In genomic region chr1:182141040-182141439, GRCh38 we compare ENCODE assay signal across 17 cellular contexts.
DNase-seq lines count a peak whose midpoint lies in the region; TF ChIP-seq lines count a peak whose summit lies in the region.
"Had no signal": no experiment of that assay in that cellular context is flagged by ENCODE, and none has a peak within 500 bp of the region (broad histone marks: within the 10 kb centered on the region; RNA-seq: fewer than 3 reads in every experiment).

No MANE protein-coding gene starts in this region.

- H3K27me3 ChIP-seq in PC-9 (ENCODE audit: insufficient read depth, low read depth): no peaks in the 10 kb centered on the region

- no peaks in the 10 kb centered on the region for H3K79me2 ChIP-seq in PC-9 (ENCODE audit: low read depth)

- no peaks in the 10 kb centered on the region for H3K9me2 ChIP-seq in PC-9 (ENCODE audit: insufficient read depth)

- H3K36me3 Mint-ChIP-seq in dendritic cell treated with granulocyte-macrophage colony-stimulating factor and Interleukin-4, amounts not matched to agents 40 ng/mL and 50 ng/mL, for 4 days (ENCODE audit: low read depth): no peaks in the 10 kb centered on the region
- no peaks in the 10 kb centered on the region for H3K36me3 Mint-ChIP-seq in activated T-cell treated with anti-CD3 and anti-CD28 coated beads, Interleukin-2, amount 50 U/mL, for 24 hours (ENCODE audit: low read depth)

- 0 out of 2 replicates have a peak overlapping the region, but pooled peaks have one; percentile 2 for H3K4me2 ChIP-seq in PC-9

- no peaks in the 10 kb centered on the region for H3K9me3 Mint-ChIP-seq in dendritic cell treated with granulocyte-macrophage colony-stimulating factor and Interleukin-4, amounts not matched to agents 40 ng/mL and 50 ng/mL, for 4 days
- no peaks in the 10 kb centered on the region for H3K9me3 Mint-ChIP-seq in activated T-cell treated with anti-CD3 and anti-CD28 coated beads, Interleukin-2, amount 50 U/mL, for 24 hours
- H3K9me3 Mint-ChIP-seq: CD4-positive, alpha-beta T cell; H9 had no signal

- DNase-seq in M059J (ENCODE audit: low read depth) (peak; percentile 5), PC-9 (peak; percentile 65 to 89), NCI-H226 (no peak), NCI-H345 (lab: John Stamatoyannopoulos, UW) (no peak)
- DNase-seq in activated T-cell treated with anti-CD3 and anti-CD28 coated beads, Interleukin-2, amount 50 U/mL, for 24 hours: no peak
- DNase-seq: ACHN; AML-193; Caco-2; CD4-positive, alpha-beta T cell; DMS153; DND-41; EL; H9; IMR-90 had no signal

- peaks cover 40% of the 10 kb centered on the region for H3K4me1 ChIP-seq in PC-9 (replicated peaks; ENCODE audit: insufficient read depth)

- no peak overlapping the region for H2AFZ ChIP-seq in PC-9

- no peaks in the 10 kb centered on the region for H3K27me3 Mint-ChIP-seq in dendritic cell treated with granulocyte-macrophage colony-stimulating factor and Interleukin-4, amounts not matched to agents 40 ng/mL and 50 ng/mL, for 4 days
- H3K27me3 Mint-ChIP-seq in activated T-cell treated with anti-CD3 and anti-CD28 coated beads, Interleukin-2, amount 50 U/mL, for 24 hours: peaks cover 8% of the 10 kb centered on the region

- H3K9me3 ChIP-seq in PC-9 (ENCODE audit: insufficient read depth, low read depth): no peaks in the 10 kb centered on the region
- H3K9me3 ChIP-seq: Caco-2 had no signal

- no TSS peak for BruUV-seq in PC-9 (replicated peaks; lab: Mats Ljungman, UMichigan)

- H3K4me3 Mint-ChIP-seq in dendritic cell treated with granulocyte-macrophage colony-stimulating factor and Interleukin-4, amounts not matched to agents 40 ng/mL and 50 ng/mL, for 4 days: no peak overlapping the region
- H3K4me3 Mint-ChIP-seq in activated T-cell treated with anti-CD3 and anti-CD28 coated beads, Interleukin-2, amount 50 U/mL, for 24 hours: no peak overlapping the region
- H3K4me3 Mint-ChIP-seq: CD4-positive, alpha-beta T cell; H9 had no signal

- no peak for TF ChIP-seq CTCF in PC-9 (conservative IDR thresholded peaks at IDR 0.05)

- H4K20me1 ChIP-seq in PC-9 (ENCODE audit: insufficient read depth): no peaks in the 10 kb centered on the region

- 0 out of 2 replicates have a peak, but pooled peaks cover 4% of the 10 kb centered on the region for H3F3A ChIP-seq in PC-9 (ENCODE audit: insufficient read depth, low read depth)

- CTCF ChIA-PET in PC-9 (lab: Charles Lee): interaction anchor here (0.6 to 1.5 kb wide), 10 partner anchors 14 to 753 kb away, joined by 3 to 16 read pairs (median 5); no protein-coding TSS in a partner anchor

- H3K27ac ChIP-seq in PC-9: no peak overlapping the region
- H3K27ac ChIP-seq: C4-2B had no signal

- H3K4me3 ChIP-seq in PC-9: no peak overlapping the region
- H3K4me3 ChIP-seq: GM12878 had no signal

- peaks cover 59% of the 10 kb centered on the region for H3K4me1 Mint-ChIP-seq in dendritic cell treated with granulocyte-macrophage colony-stimulating factor and Interleukin-4, amounts not matched to agents 40 ng/mL and 50 ng/mL, for 4 days (ENCODE audit: low read depth)
- H3K4me1 Mint-ChIP-seq in activated T-cell treated with anti-CD3 and anti-CD28 coated beads, Interleukin-2, amount 50 U/mL, for 24 hours (ENCODE audit: low read depth): peaks cover 19% of the 10 kb centered on the region

- intact Hi-C loops in PC-9 (cut with micrococcal nuclease; ENCODE audit: unreplicated experiment): loop anchor here (1.0 to 10.0 kb wide), 5 partner anchors 40 to 641 kb away; no protein-coding TSS in a partner anchor
- intact Hi-C loops in dendritic cell treated with granulocyte-macrophage colony-stimulating factor and Interleukin-4, amounts not matched to agents 40 ng/mL and 50 ng/mL, for 4 days (cut with micrococcal nuclease): no loop called here

- no peaks in the 10 kb centered on the region for H3K36me3 ChIP-seq in PC-9 (ENCODE audit: low read depth)

- H3K27ac Mint-ChIP-seq in dendritic cell treated with granulocyte-macrophage colony-stimulating factor and Interleukin-4, amounts not matched to agents 40 ng/mL and 50 ng/mL, for 4 days: peak overlapping the region; percentile 11
- no peak overlapping the region for H3K27ac Mint-ChIP-seq in activated T-cell treated with anti-CD3 and anti-CD28 coated beads, Interleukin-2, amount 50 U/mL, for 24 hours
- H3K27ac Mint-ChIP-seq: CD4-positive, alpha-beta T cell; H9 had no signal

- POLR2A ChIA-PET in PC-9 (lab: Charles Lee; ENCODE audit: unreplicated experiment): interaction anchor here (0.6 to 0.7 kb wide), 6 partner anchors 40 to 699 kb away, joined by 3 to 35 read pairs (median 6); no protein-coding TSS in a partner anchor

Comparison
In these comparisons a context has a peak if more than half of its experiments do, and no peak if none do; other contexts are left out.
1. DNase-seq: peak in M059J (single experiment) and PC-9 (2 of 2); none in activated T-cell treated with anti-CD3 and anti-CD28 coated beads, Interleukin-2, amount 50 U/mL, for 24 hours (single experiment), NCI-H226 (single experiment) and NCI-H345 (single experiment).